22 cellular contexts compared by ENCODE assay signal in genomic region chr5:142815469-142815868, GRCh38.
"Had no signal": no experiment of that assay in that cellular context is flagged by ENCODE, and none has a peak within 500 bp of the region (broad histone marks: within the 10 kb centered on the region; RNA-seq: fewer than 3 reads in every experiment).

No MANE protein-coding gene starts in this region.

- H3K4me3 ChIP-seq: body of pancreas had no signal

- H3K4me3 Mint-ChIP-seq: activated CD4-positive, alpha-beta memory T cell treated with anti-CD3 and anti-CD28 coated beads for 36 hours; activated T-cell treated with anti-CD3 and anti-CD28 coated beads, Interleukin-2, amount 50 U/mL, for 4 hours; T-helper 17 cell; WTC11 had no signal

- H3K9me3 Mint-ChIP-seq: activated CD4-positive, alpha-beta memory T cell treated with anti-CD3 and anti-CD28 coated beads for 36 hours; activated T-cell treated with anti-CD3 and anti-CD28 coated beads, Interleukin-2, amount 50 U/mL, for 4 hours; WTC11 had no signal

- DNase-seq: activated CD4-positive, alpha-beta memory T cell treated with anti-CD3 and anti-CD28 coated beads for 36 hours; activated CD4-positive, alpha-beta T cell treated with anti-CD3 and anti-CD28 coated beads for 48 hours; activated CD4-positive, CD25-positive, alpha-beta regulatory T cell treated with anti-CD3 and anti-CD28 coated beads, Interleukin-2, amount 50 U/mL, for 72 hours; activated CD8-positive, alpha-beta memory T cell treated with anti-CD3 and anti-CD28 coated beads for 24 hours; activated effector memory CD4-positive, alpha-beta T cell treated with anti-CD3 and anti-CD28 coated beads, Interleukin-2, amount 50 U/mL, for 16 hours; activated naive CD4-positive, alpha-beta T cell treated with anti-CD3 and anti-CD28 coated beads, Interleukin-2, amount 50 U/mL, for 16 hours; activated T-cell treated with anti-CD3 and anti-CD28 coated beads, Interleukin-2, amount 50 U/mL, for 4 hours; aorta; body of pancreas; central memory CD4-positive, alpha-beta T cell; NCI-H1048; NCI-H146; NCI-H187 treated with DMSO at 0.1 percent for 48 hours; NCI-H2081 treated with DMSO at 0.1 percent for 48 hours; NCI-H446; NCI-H524; PC-3; SIG-M5; T-helper 17 cell; T-helper 9 cell had no signal

- ATAC-seq: activated T-cell treated with anti-CD3 and anti-CD28 coated beads, Interleukin-2, amount 50 U/mL, for 4 hours; body of pancreas; PC-3; T-helper 17 cell; WTC11 had no signal

- FAIRE-seq: bronchial epithelial cell had no signal

- H3K27ac ChIP-seq: body of pancreas had no signal

- H3K27me3 ChIP-seq: body of pancreas had no signal

- H3K27ac Mint-ChIP-seq: activated CD4-positive, alpha-beta memory T cell treated with anti-CD3 and anti-CD28 coated beads for 36 hours; WTC11 had no signal

- H3K27me3 Mint-ChIP-seq: activated CD4-positive, alpha-beta memory T cell treated with anti-CD3 and anti-CD28 coated beads for 36 hours; T-helper 17 cell had no signal

- H3K36me3 Mint-ChIP-seq: activated CD4-positive, alpha-beta memory T cell treated with anti-CD3 and anti-CD28 coated beads for 36 hours; WTC11 had no signal

- H3K9me3 ChIP-seq: body of pancreas had no signal
